ENCODE assay signal across 18 cellular contexts in the genomic region with DNA sequence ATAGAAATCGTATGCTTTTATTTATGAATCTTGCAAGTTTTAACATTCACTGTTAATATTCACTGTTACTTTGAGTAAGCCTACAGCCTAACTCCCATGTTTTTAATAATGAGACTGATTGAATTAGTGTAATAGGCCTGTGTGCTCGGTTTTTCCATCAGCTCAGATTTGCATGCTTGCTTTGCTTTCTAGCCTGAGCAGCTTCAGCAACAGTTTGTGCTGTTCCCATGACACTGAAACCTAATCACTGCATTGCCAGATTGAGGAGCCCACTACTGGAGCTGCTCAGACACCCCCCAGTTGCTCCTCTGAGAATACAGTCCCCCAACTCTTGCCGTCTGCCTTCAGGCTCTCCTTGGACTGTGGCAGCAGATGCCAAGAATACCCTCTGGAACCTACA.
DNase-seq lines count a peak whose midpoint lies in the region; ATAC-seq and TF ChIP-seq lines count a peak whose summit lies in the region.
"Had no signal": no experiment of that assay in that cellular context is flagged by ENCODE, and none has a peak within 500 bp of the region (broad histone marks: within the 10 kb centered on the region; RNA-seq: fewer than 3 reads in every experiment).

No MANE protein-coding gene starts in this region.

- H3K4me2 ChIP-seq in GM23338 = no peak overlapping the region
- H3K4me2 ChIP-seq in SU-DHL-6 (ENCODE audit: low read depth, low read length, poor library complexity, severe bottlenecking) = no peak overlapping the region
- H3K4me2 ChIP-seq: BLaER1, KMS-11 had no signal

- H3K27ac ChIP-seq in GM23338 (ENCODE audit: low read depth) (no peak overlapping the region), SU-DHL-6 (ENCODE audit: low read depth, low read length) (no peak overlapping the region)
- H3K27ac ChIP-seq: BLaER1, KMS-11, SK-N-MC had no signal

- peak; percentile 4 for DNase-seq in GM23338 (ENCODE audit: low spot score)
- DNase-seq in NCI-H2171 treated with DMSO at 0.1 percent for 48 hours (lab: John Stamatoyannopoulos, UW) = peak; percentile 95
- DNase-seq in ACHN = no peak
- DNase-seq in T-helper 2 cell treated with Interferon-gamma antibody and Interleukin-4, amounts not matched to agents 5 μg/mL and 100 μg/mL, for 36 hours (ENCODE audit: low spot score) = no peak
- DNase-seq: CD8-positive, alpha-beta T cell; DND-41; NCI-H1436; NCI-H2029; NCI-H2227 treated with DMSO at 0.1 percent for 48 hours; NCI-H774 had no signal

- no peaks in the 10 kb centered on the region for H3K4me1 ChIP-seq in GM23338 (ENCODE audit: insufficient read depth)
- peaks cover 17% of the 10 kb centered on the region for H3K4me1 ChIP-seq in neuron (ENCODE audit: insufficient read depth, low read length)
- H3K4me1 ChIP-seq: BLaER1 had no signal

- H4K20me1 ChIP-seq in GM23338 (replicated peaks; ENCODE audit: insufficient read depth) = no peaks in the 10 kb centered on the region
- H4K20me1 ChIP-seq in SU-DHL-6 (ENCODE audit: low read depth, low read length) = no peaks in the 10 kb centered on the region
- H4K20me1 ChIP-seq: BLaER1 had no signal

- no peaks in the 10 kb centered on the region; the same call in 2 of the 3 replicates for H3K4me1 Mint-ChIP-seq in GM23338
- no peaks in the 10 kb centered on the region for H3K4me1 Mint-ChIP-seq in T-helper 2 cell treated with Interferon-gamma antibody and Interleukin-4, amounts not matched to agents 5 μg/mL and 100 μg/mL, for 36 hours (ENCODE audit: low read depth)

- H3K79me2 ChIP-seq in GM23338 (replicated peaks; ENCODE audit: insufficient read depth) = no peaks in the 10 kb centered on the region
- no peaks in the 10 kb centered on the region for H3K79me2 ChIP-seq in SU-DHL-6 (ENCODE audit: insufficient read depth, low read length)

- H3K36me3 Mint-ChIP-seq in GM23338 (ENCODE audit: low read depth) = no peaks in the 10 kb centered on the region
- no peaks in the 10 kb centered on the region for H3K36me3 Mint-ChIP-seq in T-helper 2 cell treated with Interferon-gamma antibody and Interleukin-4, amounts not matched to agents 5 μg/mL and 100 μg/mL, for 36 hours (ENCODE audit: low read depth)
- H3K36me3 Mint-ChIP-seq: CD8-positive, alpha-beta T cell had no signal

- ATAC-seq in GM23338 (no peak; the same call in 2 of the 3 replicates), HG03469 (IDR thresholded peaks at IDR 0.05; ENCODE audit: unreplicated experiment) (no peak)
- ATAC-seq: CD8-positive, alpha-beta T cell; HCT116; HepG2 had no signal

- no peaks in the 10 kb centered on the region for H3F3A ChIP-seq in GM23338 (replicated peaks; ENCODE audit: low read depth)
- H3F3A ChIP-seq in SU-DHL-6 (ENCODE audit: insufficient read depth) = no peaks in the 10 kb centered on the region

- no peaks in the 10 kb centered on the region for H3K36me3 ChIP-seq in GM23338 (ENCODE audit: insufficient read depth)
- H3K36me3 ChIP-seq in SU-DHL-6 (ENCODE audit: low read length) = no peaks in the 10 kb centered on the region
- no peaks in the 10 kb centered on the region for H3K36me3 ChIP-seq in neuron (ENCODE audit: insufficient read depth, low read length)
- H3K36me3 ChIP-seq: BLaER1 had no signal

- no peak overlapping the region for H3K4me3 ChIP-seq in GM23338
- no peak overlapping the region for H3K4me3 ChIP-seq in SU-DHL-6 (ENCODE audit: insufficient read depth, low read length, poor library complexity, severe bottlenecking)
- no peak overlapping the region for H3K4me3 ChIP-seq in neuron (ENCODE audit: low read length)
- H3K4me3 ChIP-seq: BLaER1, SK-N-MC had no signal

- no peak overlapping the region for H3K4me3 Mint-ChIP-seq in GM23338
- H3K4me3 Mint-ChIP-seq in T-helper 2 cell treated with Interferon-gamma antibody and Interleukin-4, amounts not matched to agents 5 μg/mL and 100 μg/mL, for 36 hours = no peak overlapping the region
- H3K4me3 Mint-ChIP-seq: CD8-positive, alpha-beta T cell had no signal

- H3K9me3 ChIP-seq in SU-DHL-6 (ENCODE audit: insufficient read depth, low read length) (no peaks in the 10 kb centered on the region), neuron (ENCODE audit: low read length) (no peaks in the 10 kb centered on the region)
- H3K9me3 ChIP-seq: BLaER1 had no signal

- H3K27ac Mint-ChIP-seq in GM23338 = no peak overlapping the region
- H3K27ac Mint-ChIP-seq in T-helper 2 cell treated with Interferon-gamma antibody and Interleukin-4, amounts not matched to agents 5 μg/mL and 100 μg/mL, for 36 hours = no peak overlapping the region
- H3K27ac Mint-ChIP-seq: CD8-positive, alpha-beta T cell had no signal

- no peak overlapping the region for H3K9ac ChIP-seq in SU-DHL-6 (ENCODE audit: low read length)
- H3K9ac ChIP-seq: BLaER1, KMS-11 had no signal

- peaks cover 2% of the 10 kb centered on the region for H3K27me3 Mint-ChIP-seq in GM23338 (ENCODE audit: insufficient read depth, low read depth, poor library complexity)
- H3K27me3 Mint-ChIP-seq in T-helper 2 cell treated with Interferon-gamma antibody and Interleukin-4, amounts not matched to agents 5 μg/mL and 100 μg/mL, for 36 hours (ENCODE audit: low read depth) = no peaks in the 10 kb centered on the region

- H2AFZ ChIP-seq in GM23338 (peak overlapping the region; percentile 38; the same call in 1 of the 2 replicates), SU-DHL-6 (ENCODE audit: low read depth, low read length, severe bottlenecking) (peak overlapping the region; percentile 18), neuron (ENCODE audit: low read depth, low read length) (peak overlapping the region; percentile 60)

- H3K9me3 Mint-ChIP-seq in GM23338 = no peaks in the 10 kb centered on the region
- H3K9me3 Mint-ChIP-seq in T-helper 2 cell treated with Interferon-gamma antibody and Interleukin-4, amounts not matched to agents 5 μg/mL and 100 μg/mL, for 36 hours = peaks cover 13% of the 10 kb centered on the region

- H3K9me2 ChIP-seq in GM23338 (ENCODE audit: insufficient read depth) (no peaks in the 10 kb centered on the region), SU-DHL-6 (replicated peaks; ENCODE audit: insufficient read depth, low read length) (no peaks in the 10 kb centered on the region)

- TF ChIP-seq CTCF in GM23338 (conservative IDR thresholded peaks at IDR 0.05; ENCODE audit: low read depth in 2 of 2) (no peak), SU-DHL-6 (IDR thresholded peaks at IDR 0.05; ENCODE audit: insufficient read depth, low read length, poor library complexity, severe bottlenecking) (no peak)

- H3K27me3 ChIP-seq in GM23338 (ENCODE audit: insufficient read depth) = no peaks in the 10 kb centered on the region
- no peaks in the 10 kb centered on the region for H3K27me3 ChIP-seq in SU-DHL-6 (ENCODE audit: low read length)
- H3K27me3 ChIP-seq in neuron (ENCODE audit: insufficient read depth, low read length) = no peaks in the 10 kb centered on the region
- H3K27me3 ChIP-seq: BLaER1 had no signal

- in situ Hi-C loops in ACHN (cut with HindIII; ENCODE audit: low pct_ligation_motif_present, low pct_unique_long_range_greater_than_20kb, low sequenced_read_pairs) = no loop called here

TF ChIP-seq in GM23338, 12 proteins besides CTCF, POLR2A, EP300 and RAD21 (continues in another document):
- no peak for TF ChIP-seq NANOG (IDR thresholded peaks at IDR 0.05; ENCODE audit: borderline replicate concordance)
- TF ChIP-seq EZH2phosphoT487 (IDR thresholded peaks at IDR 0.05; ENCODE audit: unreplicated experiment) = no peak
- TF ChIP-seq ZNF114 (CRISPR knock-in tag; IDR thresholded peaks at IDR 0.05) = no peak
- TF ChIP-seq CREB1 (CRISPR knock-in tag; IDR thresholded peaks at IDR 0.05; ENCODE audit: low read depth) = no peak

Comparison
In these comparisons a context has a peak if more than half of its experiments do, and no peak if none do; other contexts are left out.
1. DNase-seq: peak in GM23338 (single experiment) and NCI-H2171 treated with DMSO at 0.1 percent for 48 hours (single experiment); none in ACHN (single experiment) and T-helper 2 cell treated with Interferon-gamma antibody and Interleukin-4, amounts not matched to agents 5 μg/mL and 100 μg/mL, for 36 hours (single experiment).
2. Peak in every context shown above with its lines, with median percentiles within 50 percentile points of each other: H2AFZ ChIP-seq.